ENCODE assay signal across 8 cellular contexts in the genomic region with DNA sequence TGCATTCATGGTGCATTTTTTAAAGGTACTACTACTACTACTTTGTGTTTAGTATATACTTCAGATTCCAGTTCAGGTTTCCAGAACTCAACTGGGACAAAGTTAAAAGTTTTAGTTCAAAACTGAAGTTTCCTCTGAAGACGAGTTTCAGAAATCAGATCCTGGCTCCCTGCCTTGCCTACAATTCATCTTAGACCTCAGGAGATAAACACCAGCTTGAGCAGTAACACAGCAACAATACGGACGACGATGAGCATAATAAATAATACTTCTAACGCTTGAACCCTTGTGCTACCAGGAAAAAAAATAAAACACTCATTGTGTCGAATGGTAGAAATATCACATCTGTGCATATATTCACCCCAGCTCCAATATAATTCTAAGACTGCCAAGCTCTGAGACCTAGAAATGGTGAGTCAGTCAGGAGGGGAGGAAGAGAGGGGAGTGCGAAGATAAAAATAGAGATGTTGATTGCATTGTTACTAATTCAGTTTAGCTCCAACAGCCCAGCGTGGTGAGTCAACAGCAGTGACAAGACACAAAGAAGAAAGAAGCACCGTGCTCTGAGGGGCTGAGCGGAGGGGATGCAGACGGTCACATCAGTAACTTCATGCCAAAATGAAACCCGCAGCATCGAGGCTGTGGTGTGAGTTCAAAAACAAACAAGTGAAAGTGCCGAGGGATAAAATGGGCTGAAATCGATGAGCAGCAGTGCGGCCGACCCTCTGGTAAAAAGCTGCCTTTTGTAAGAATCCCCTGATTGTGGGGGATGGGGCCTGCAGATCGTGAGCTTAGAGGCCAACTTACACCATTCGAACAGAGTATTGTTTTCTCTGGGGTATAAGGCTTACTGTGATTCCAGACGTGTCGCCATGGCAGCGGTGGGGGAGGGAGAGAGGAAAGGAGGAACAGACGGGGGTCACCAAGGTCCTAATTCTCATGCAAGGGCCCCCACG.
DNase-seq lines count a peak whose midpoint lies in the region; ATAC-seq and TF ChIP-seq lines count a peak whose summit lies in the region.

No MANE protein-coding gene starts in this region.

- H3K9ac ChIP-seq in subcutaneous abdominal adipose tissue (ENCODE audit: low read length in 5 of 5), result peak overlapping the region in 3 of 5 donors; percentile 33 to 69 (median 63)

- H3K4me3 ChIP-seq in lower leg skin (ENCODE audit: low read depth, poor library complexity, severe bottlenecking), result no peak overlapping the region
- peak overlapping the region; percentile 55 to 79 (median 61) for H3K4me3 ChIP-seq in subcutaneous abdominal adipose tissue (ENCODE audit: low read depth in 1 of 5, low read length in 5 of 5)

- peaks cover 0 to 2% (median 0%) of the 10 kb centered on the region in 5 donors for H3K9me3 ChIP-seq in subcutaneous abdominal adipose tissue (ENCODE audit: control insufficient read depth in 5 of 5, low read length in 5 of 5)

- no peaks in the 10 kb centered on the region for H3K4me1 Mint-ChIP-seq in activated CD4-positive, alpha-beta memory T cell treated with anti-CD3 and anti-CD28 coated beads for 36 hours (ENCODE audit: low read depth)

- H3K4me1 ChIP-seq in subcutaneous abdominal adipose tissue (ENCODE audit: control insufficient read depth in 5 of 5, insufficient read depth in 5 of 5, low read length in 5 of 5), result peaks cover 2 to 29% (median 26%) of the 10 kb centered on the region in 5 donors

- no peaks in the 10 kb centered on the region for H3K9me3 Mint-ChIP-seq in activated CD4-positive, alpha-beta memory T cell treated with anti-CD3 and anti-CD28 coated beads for 36 hours

- peak overlapping the region; percentile 50 for H3K27ac ChIP-seq in cingulate gyrus (ENCODE audit: low read depth, low read length)
- peak overlapping the region; percentile 63 for H3K27ac ChIP-seq in subcutaneous abdominal adipose tissue (ENCODE audit: low read depth, low read length)

- no peak for TF ChIP-seq CTCF in lower leg skin (IDR thresholded peaks at IDR 0.05)

- peaks cover 3% of the 10 kb centered on the region for H3K27me3 Mint-ChIP-seq in activated CD4-positive, alpha-beta memory T cell treated with anti-CD3 and anti-CD28 coated beads for 36 hours

- no peak for ATAC-seq in GM18870 (IDR thresholded peaks at IDR 0.05; ENCODE audit: unreplicated experiment)

- no peak for TF ChIP-seq POLR2A in lower leg skin (IDR thresholded peaks at IDR 0.05)

- POLR2A ChIA-PET in activated CD4-positive, alpha-beta memory T cell treated with anti-CD3 and anti-CD28 coated beads for 36 hours (lab: Charles Lee), result no interaction called here

- no peak overlapping the region for H3K27ac Mint-ChIP-seq in activated CD4-positive, alpha-beta memory T cell treated with anti-CD3 and anti-CD28 coated beads for 36 hours

- CTCF ChIA-PET in activated CD4-positive, alpha-beta memory T cell treated with anti-CD3 and anti-CD28 coated beads for 36 hours (lab: Charles Lee), result no interaction called here

- no peak overlapping the region for H3K4me3 Mint-ChIP-seq in activated CD4-positive, alpha-beta memory T cell treated with anti-CD3 and anti-CD28 coated beads for 36 hours

- intact Hi-C loops in lower leg skin (cut with DNase I; ENCODE audit: low total_unique reads), result no loop called here
- intact Hi-C loops in activated CD4-positive, alpha-beta memory T cell treated with anti-CD3 and anti-CD28 coated beads for 36 hours (cut with micrococcal nuclease), result no loop called here

- WGBS in lower leg skin, 2 donors, result 27 to 31% methylated on average over 24 of the region's 24 CpGs

- H3K27me3 ChIP-seq in subcutaneous abdominal adipose tissue (ENCODE audit: control insufficient read depth in 5 of 5, insufficient read depth in 4 of 5, low read length in 5 of 5), result no peaks in the 10 kb centered on the region

- H3K36me3 ChIP-seq in subcutaneous abdominal adipose tissue (ENCODE audit: control insufficient read depth in 5 of 5, insufficient read depth in 5 of 5, low read length in 5 of 5), result no peaks in the 10 kb centered on the region

- no peaks in the 10 kb centered on the region for H3K36me3 Mint-ChIP-seq in activated CD4-positive, alpha-beta memory T cell treated with anti-CD3 and anti-CD28 coated beads for 36 hours

- DNase-seq in EH (ENCODE audit: low read depth) (peak; percentile 91), NCI-H446 (lab: John Stamatoyannopoulos, UW) (peak; percentile 60 to 71), lower leg skin (ENCODE audit: low spot score in 2 of 2) (peak; percentile 56 to 85), NCI-H146 (lab: John Stamatoyannopoulos, UW) (no peak)
- no peak for DNase-seq in activated CD4-positive, alpha-beta memory T cell treated with anti-CD3 and anti-CD28 coated beads for 36 hours

Comparison
In these comparisons a context has a peak if more than half of its experiments do, and no peak if none do; other contexts are left out.
1. DNase-seq: peak in EH (single experiment), NCI-H446 (2 of 2) and lower leg skin (2 of 2); none in NCI-H146 (single experiment) and activated CD4-positive, alpha-beta memory T cell treated with anti-CD3 and anti-CD28 coated beads for 36 hours (single experiment).